23 cellular contexts compared by ENCODE assay signal in genomic region chr7:43956022-43956421, GRCh38. TPM values are rescaled to one million over a fixed set of nuclear protein-coding genes. Genes with fewer than 3 reads are reported as not detected.
DNase-seq lines count a peak whose midpoint lies in the region; ATAC-seq and TF ChIP-seq lines count a peak whose summit lies in the region.
"Had no signal": no experiment of that assay in that cellular context is flagged by ENCODE, and none has a peak within 500 bp of the region (broad histone marks: within the 10 kb centered on the region; RNA-seq: fewer than 3 reads in every experiment).

No MANE protein-coding gene starts in this region.

- peaks cover 10% of the 10 kb centered on the region for H3K4me1 ChIP-seq in CD4-positive, CD25-positive, alpha-beta regulatory T cell (ENCODE audit: control insufficient read depth, insufficient read depth, low read length, poor library complexity, severe bottlenecking)
- peaks cover 23% of the 10 kb centered on the region for H3K4me1 ChIP-seq in DOHH2 (ENCODE audit: control insufficient read depth, low read length)
- H3K4me1 ChIP-seq in gastrocnemius medialis, result peaks cover 0 to 7% of the 10 kb centered on the region in 2 donors
- H3K4me1 ChIP-seq: Caco-2, SJCRH30 had no signal

- H3K27ac ChIP-seq in CD4-positive, CD25-positive, alpha-beta regulatory T cell (ENCODE audit: insufficient read depth, low read length, poor library complexity, severe bottlenecking), result no peak overlapping the region
- no peak overlapping the region for H3K27ac ChIP-seq in DOHH2 (ENCODE audit: low read depth, low read length)
- no peak overlapping the region for H3K27ac ChIP-seq in gastrocnemius medialis
- H3K27ac ChIP-seq: GM23248, SJCRH30 had no signal

- peak overlapping the region; percentile 63 to 91 (median 85) for H3K27ac Mint-ChIP-seq in CD4-positive, CD25-positive, alpha-beta regulatory T cell
- peak overlapping the region; percentile 80 for H3K27ac Mint-ChIP-seq in T-helper 17 cell
- no peak overlapping the region for H3K27ac Mint-ChIP-seq in osteocyte (ENCODE audit: unreplicated experiment)
- H3K27ac Mint-ChIP-seq: CD14-positive monocyte had no signal

- no peaks in the 10 kb centered on the region for H4K20me1 ChIP-seq in DOHH2 (ENCODE audit: control insufficient read depth, insufficient read depth, low read depth, low read length)

- in situ Hi-C loops in gastrocnemius medialis (cut with MboI; ENCODE audit: low sequenced_read_pairs in 4 of 4), result no loop called here

- H3F3A ChIP-seq in DOHH2 (ENCODE audit: control insufficient read depth, insufficient read depth), result no peaks in the 10 kb centered on the region

- no peaks in the 10 kb centered on the region for H3K27me3 Mint-ChIP-seq in CD4-positive, CD25-positive, alpha-beta regulatory T cell
- no peaks in the 10 kb centered on the region for H3K27me3 Mint-ChIP-seq in T-helper 17 cell
- H3K27me3 Mint-ChIP-seq in osteocyte (ENCODE audit: unreplicated experiment), result no peaks in the 10 kb centered on the region
- H3K27me3 Mint-ChIP-seq: IgD-negative memory B cell had no signal

- DNase-seq in CD4-positive, CD25-positive, alpha-beta regulatory T cell, result peak in 1 of 3 donors; percentile 10
- DNase-seq in T-helper 17 cell (no peak), medulla oblongata (ENCODE audit: extremely low spot score) (peak; percentile 1), gastrocnemius medialis (no peak), osteocyte (ENCODE audit: extremely low spot score, unreplicated experiment) (no peak)
- no peak for DNase-seq in NK-92 treated with Interleukin-12 subunit alpha and Interleukin-12 subunit beta, amount 100 ng/mL, for 24 hours (lab: John Stamatoyannopoulos, UW)
- DNase-seq: ACHN, GDM1, GM23248, HCEC 1CT, Kasumi-1, MG63, NCI-H1105 treated with DMSO at 0.1 percent for 48 hours, NCI-H187, NCI-H345, NCI-H524 treated with DMSO at 0.1 percent for 48 hours, SJCRH30 had no signal

- H3K36me3 Mint-ChIP-seq in CD4-positive, CD25-positive, alpha-beta regulatory T cell, result peaks cover 34% of the 10 kb centered on the region
- H3K36me3 Mint-ChIP-seq in T-helper 17 cell (ENCODE audit: low read depth) (peaks cover 2% of the 10 kb centered on the region), osteocyte (ENCODE audit: unreplicated experiment) (peaks cover 27% of the 10 kb centered on the region)

- H3K9me2 ChIP-seq in DOHH2 (replicated peaks; ENCODE audit: control insufficient read depth, low read length), result no peaks in the 10 kb centered on the region

- H3K4me1 Mint-ChIP-seq in CD4-positive, CD25-positive, alpha-beta regulatory T cell, result peaks cover 8 to 23% (median 10%) of the 10 kb centered on the region in 4 donors
- H3K4me1 Mint-ChIP-seq in T-helper 17 cell, result peaks cover 9% of the 10 kb centered on the region
- no peaks in the 10 kb centered on the region for H3K4me1 Mint-ChIP-seq in osteocyte (ENCODE audit: unreplicated experiment)
- H3K4me1 Mint-ChIP-seq: CD14-positive monocyte had no signal

- no peak overlapping the region for H3K4me3 ChIP-seq in CD4-positive, CD25-positive, alpha-beta regulatory T cell (ENCODE audit: low read depth, low read length)
- H3K4me3 ChIP-seq in DOHH2 (ENCODE audit: low read length) (no peak overlapping the region), gastrocnemius medialis (no peak overlapping the region)
- H3K4me3 ChIP-seq: GM23248, MG63, SJCRH30 had no signal

- no peaks in the 10 kb centered on the region for H3K79me2 ChIP-seq in DOHH2 (ENCODE audit: control insufficient read depth, low read length)

- intact Hi-C loops in gastrocnemius medialis (cut with DNase I; ENCODE audit: low total_unique reads), result no loop called here

- H3K4me3 Mint-ChIP-seq in CD4-positive, CD25-positive, alpha-beta regulatory T cell, result peak overlapping the region in 2 of 4 donors; percentile 34 to 76
- no peak overlapping the region for H3K4me3 Mint-ChIP-seq in T-helper 17 cell
- H3K4me3 Mint-ChIP-seq in osteocyte (ENCODE audit: unreplicated experiment), result no peak overlapping the region
- H3K4me3 Mint-ChIP-seq: CD14-positive monocyte, IgD-negative memory B cell had no signal

- H3K9me3 Mint-ChIP-seq in CD4-positive, CD25-positive, alpha-beta regulatory T cell, result no peaks in the 10 kb centered on the region
- H3K9me3 Mint-ChIP-seq in osteocyte (ENCODE audit: unreplicated experiment), result no peaks in the 10 kb centered on the region
- H3K9me3 Mint-ChIP-seq: IgD-negative memory B cell had no signal

- peak overlapping the region; percentile 44 for H3K4me2 ChIP-seq in DOHH2 (ENCODE audit: low read length)

- TF ChIP-seq POLR2A in gastrocnemius medialis (IDR thresholded peaks at IDR 0.05), result no peak

- TF ChIP-seq CTCF in DOHH2 (IDR thresholded peaks at IDR 0.05; ENCODE audit: low read depth, low read length, poor library complexity, severe bottlenecking), result no peak
- TF ChIP-seq CTCF in gastrocnemius medialis (IDR thresholded peaks at IDR 0.05 in 4 of 5, conservative IDR thresholded peaks at IDR 0.05 in 1 of 5), result no peak
- TF ChIP-seq CTCF in osteocyte (IDR thresholded peaks at IDR 0.05), result no peak

- ATAC-seq in CD4-positive, CD25-positive, alpha-beta regulatory T cell (ENCODE audit: low read depth in 2 of 2), result peak; percentile 44 to 45
- ATAC-seq in T-helper 17 cell (no peak), gastrocnemius medialis (no peak)
- ATAC-seq: Panc1 had no signal

- no peaks in the 10 kb centered on the region for H3K27me3 ChIP-seq in CD4-positive, CD25-positive, alpha-beta regulatory T cell (ENCODE audit: control insufficient read depth, insufficient read depth, low read length)
- no peaks in the 10 kb centered on the region for H3K27me3 ChIP-seq in DOHH2 (ENCODE audit: control insufficient read depth, low read length)
- H3K27me3 ChIP-seq in gastrocnemius medialis, result no peaks in the 10 kb centered on the region
- H3K27me3 ChIP-seq: MG63, SJCRH30 had no signal

- H3K9me3 ChIP-seq in CD4-positive, CD25-positive, alpha-beta regulatory T cell (ENCODE audit: control insufficient read depth in 2 of 2, low read length in 2 of 2), result no peaks in the 10 kb centered on the region
- H3K9me3 ChIP-seq in DOHH2 (ENCODE audit: control insufficient read depth, insufficient read depth, low read length) (no peaks in the 10 kb centered on the region), T-helper 17 cell (ENCODE audit: control insufficient read depth, low read length, poor library complexity, severe bottlenecking) (no peaks in the 10 kb centered on the region), gastrocnemius medialis (no peaks in the 10 kb centered on the region)
- H3K9me3 ChIP-seq: Caco-2, MG63, SJCRH30 had no signal

- peaks cover 9% of the 10 kb centered on the region for H3K36me3 ChIP-seq in CD4-positive, CD25-positive, alpha-beta regulatory T cell (ENCODE audit: control insufficient read depth, insufficient read depth, low read length)
- H3K36me3 ChIP-seq in DOHH2 (ENCODE audit: control insufficient read depth, low read length), result no peaks in the 10 kb centered on the region
- peaks cover 0 to 40% of the 10 kb centered on the region in 2 donors for H3K36me3 ChIP-seq in gastrocnemius medialis
- H3K36me3 ChIP-seq: SJCRH30 had no signal

RNA-seq across cellular contexts. Expression of gene UBE2D4, which starts 29.8 kb away (rescaled TPM):
- total RNA-seq in CD4-positive, CD25-positive, alpha-beta regulatory T cell, result 11.4 TPM
- 10 to 100 TPM; 10.6 to 15.5 (median 13.4) TPM for polyA plus RNA-seq in CD4-positive, CD25-positive, alpha-beta regulatory T cell
- 1 to 10 TPM; 6.4 to 6.9 TPM for total RNA-seq in T-helper 17 cell
- 100 to 1,000 TPM in 2 of 4 donors, 10 to 100 TPM in 2; 71.0 to 116 (median 105) TPM for total RNA-seq in gastrocnemius medialis
- total RNA-seq in osteocyte, result 18.5 and 21.6 TPM in 2 replicates

RNA-seq across cellular contexts. Expression of gene SPDYE1, which starts 41.7 kb away (rescaled TPM):
- not detected for total RNA-seq in CD4-positive, CD25-positive, alpha-beta regulatory T cell
- polyA plus RNA-seq in CD4-positive, CD25-positive, alpha-beta regulatory T cell, result under 1 TPM; 0.08 to 0.17 (median 0.11) TPM
- under 1 TPM in 1 of 2 donors, not detected in 1; 0.18 TPM for total RNA-seq in T-helper 17 cell
- not detected for total RNA-seq in gastrocnemius medialis
- total RNA-seq in osteocyte, result not detected in 2 replicates
- total RNA-seq: Caco-2, Daoy, GM23248, SJCRH30 had no signal
- polyA plus RNA-seq: CD14-positive monocyte had no signal

RNA-seq across cellular contexts. Expression of gene URGCP, which starts 49.6 kb away (rescaled TPM):
- total RNA-seq in CD4-positive, CD25-positive, alpha-beta regulatory T cell, result 19.2 TPM
- 10 to 100 TPM; 14.6 to 31.0 (median 24.0) TPM for polyA plus RNA-seq in CD4-positive, CD25-positive, alpha-beta regulatory T cell
- total RNA-seq in T-helper 17 cell (10 to 100 TPM; 22.0 to 23.3 TPM), gastrocnemius medialis (10 to 100 TPM; 29.0 to 47.7 (median 38.3) TPM), osteocyte (28.5 and 29.4 TPM in 2 replicates)

Comparison
In these comparisons a context has a peak if more than half of its experiments do, and no peak if none do; other contexts are left out.
1. ATAC-seq: peak in CD4-positive, CD25-positive, alpha-beta regulatory T cell (2 of 2); none in T-helper 17 cell (single experiment) and gastrocnemius medialis (0 of 2).